In the genomic region with DNA sequence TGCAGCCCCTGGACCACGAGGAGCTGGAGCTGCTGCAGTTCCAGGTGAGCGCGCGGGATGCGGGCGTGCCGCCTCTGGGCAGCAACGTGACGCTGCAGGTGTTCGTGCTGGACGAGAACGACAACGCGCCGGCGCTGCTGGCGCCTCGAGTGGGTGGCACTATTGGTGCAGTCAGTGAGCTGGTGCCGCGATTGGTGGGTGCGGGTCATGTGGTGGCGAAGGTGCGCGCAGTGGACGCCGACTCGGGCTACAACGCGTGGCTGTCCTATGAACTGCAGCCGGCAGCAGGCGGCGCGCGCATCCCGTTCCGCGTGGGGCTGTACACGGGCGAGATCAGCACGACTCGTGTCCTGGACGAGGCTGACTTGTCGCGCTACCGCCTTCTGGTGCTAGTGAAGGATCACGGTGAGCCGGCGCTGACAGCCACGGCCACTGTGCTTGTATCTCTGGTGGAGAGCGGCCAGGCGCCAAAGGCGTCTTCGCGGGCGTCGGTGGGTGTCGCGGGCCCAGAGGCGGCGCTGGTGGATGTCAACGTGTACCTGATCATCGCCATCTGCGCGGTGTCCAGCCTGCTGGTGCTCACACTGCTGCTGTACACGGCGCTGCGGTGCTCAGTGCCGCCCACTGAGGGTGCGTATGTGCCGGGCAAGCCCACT, we compare ENCODE assay signal across 11 cellular contexts. TPM values are rescaled to one million over a fixed set of nuclear protein-coding genes. Genes with fewer than 3 reads are reported as not detected.
DNase-seq lines count a peak whose midpoint lies in the region; ATAC-seq and TF ChIP-seq lines count a peak whose summit lies in the region.
"Not testable (repeated sequence)": the region's sequence is repeated elsewhere in the genome, so short reads cannot be mapped to it uniquely, and the experiment has no call there.
"Had no signal": no experiment of that assay in that cellular context is flagged by ENCODE, and none has a peak within 500 bp of the region (broad histone marks: within the 10 kb centered on the region; RNA-seq: fewer than 3 reads in every experiment).

No MANE protein-coding gene starts in this region.

- H3K4me1 ChIP-seq in lower lobe of right lung; neuronal stem cell (ENCODE audit: control insufficient read depth in 2 of 2, insufficient read depth in 1 of 2, low read depth in 1 of 2, low read length in 2 of 2); subcutaneous abdominal adipose tissue (ENCODE audit: control insufficient read depth in 5 of 5, insufficient read depth in 5 of 5, low read length in 5 of 5): not testable (repeated sequence)

- WGBS in neuronal stem cell (ENCODE audit: extremely low coverage in 2 of 2, insufficient read length in 2 of 2, insufficient replicate concordance in 1 of 2), 2 donors: no CpG with 5 or more reads among the region's 70 CpGs

- H3K9me3 Mint-ChIP-seq in chondrocyte (ENCODE audit: low read depth): peaks cover 50% of the 10 kb centered on the region

- not testable (repeated sequence) for H3K79me1 ChIP-seq in neuronal stem cell (ENCODE audit: low read depth, low read length)

- not testable (repeated sequence) for H3K36me3 ChIP-seq in lower lobe of right lung; neuronal stem cell (replicated peaks in 1 of 2; ENCODE audit: control insufficient read depth in 2 of 2, insufficient read depth in 2 of 2, low read length in 2 of 2); subcutaneous abdominal adipose tissue (ENCODE audit: control insufficient read depth in 5 of 5, insufficient read depth in 5 of 5, low read length in 5 of 5)

- H3K9ac ChIP-seq in neuronal stem cell (ENCODE audit: low read depth, low read length, poor library complexity); subcutaneous abdominal adipose tissue (ENCODE audit: low read length in 5 of 5): not testable (repeated sequence)

- not testable (repeated sequence) for H3K27ac Mint-ChIP-seq in chondrocyte (ENCODE audit: unreplicated experiment)

- not testable (repeated sequence) for H2BK120ac ChIP-seq in neuronal stem cell (ENCODE audit: low read depth, low read length)

- DNase-seq in chondrocyte (ENCODE audit: low spot score): peak; percentile 92
- peak; percentile 38 for DNase-seq in lower lobe of right lung
- DNase-seq in neuronal stem cell (ENCODE audit: low spot score): not testable (repeated sequence)

- H3K27me3 ChIP-seq in lower lobe of right lung (ENCODE audit: low read depth) (peaks cover 17% of the 10 kb centered on the region), subcutaneous abdominal adipose tissue (ENCODE audit: control insufficient read depth in 5 of 5, insufficient read depth in 4 of 5, low read length in 5 of 5) (peaks cover 0 to 12% (median 0%) of the 10 kb centered on the region in 5 donors)
- H3K27me3 ChIP-seq in neuronal stem cell (ENCODE audit: control insufficient read depth in 3 of 3, insufficient read depth in 3 of 3, low read depth in 1 of 3, low read length in 3 of 3): not testable (repeated sequence)

- not testable (repeated sequence) for H2AFZ ChIP-seq in neuronal stem cell (ENCODE audit: low read length)

- peak overlapping the region; percentile 21 for H3K14ac ChIP-seq in neuronal stem cell (ENCODE audit: low read length)

- not testable (repeated sequence) for ATAC-seq in lower lobe of right lung

- not testable (repeated sequence) for H3K27ac ChIP-seq in lower lobe of right lung; neuronal stem cell (replicated peaks; ENCODE audit: low read length); subcutaneous abdominal adipose tissue (ENCODE audit: low read depth, low read length)

- H3K4ac ChIP-seq in neuronal stem cell (ENCODE audit: low read length): not testable (repeated sequence)

- not testable (repeated sequence) for TF ChIP-seq CTCF in chondrocyte (IDR thresholded peaks at IDR 0.05); lower lobe of right lung (IDR thresholded peaks at IDR 0.05)

- H3K36me3 Mint-ChIP-seq in chondrocyte (ENCODE audit: low read depth): not testable (repeated sequence)

- not testable (repeated sequence) for H2AK5ac ChIP-seq in neuronal stem cell (ENCODE audit: low read depth, low read length)

- not testable (repeated sequence) for H3K4me2 ChIP-seq in neuronal stem cell (ENCODE audit: insufficient read depth, low read length, poor library complexity, severe bottlenecking)

- H3K4me3 ChIP-seq in lower lobe of right lung: not testable (repeated sequence)
- H3K4me3 ChIP-seq in neuronal stem cell (ENCODE audit: low read length in 2 of 2): peak overlapping the region in 1 of 2 donors; percentile 61
- H3K4me3 ChIP-seq in subcutaneous abdominal adipose tissue (ENCODE audit: low read depth in 1 of 5, low read length in 5 of 5): peak overlapping the region in 3 of 5 donors; percentile 6 to 33 (median 22)

- peak overlapping the region; percentile 17 for H4K8ac ChIP-seq in neuronal stem cell (ENCODE audit: low read depth, low read length)

- H3K27me3 Mint-ChIP-seq in chondrocyte (ENCODE audit: low read depth): not testable (repeated sequence)

- not testable (repeated sequence) for H3K4me3 Mint-ChIP-seq in chondrocyte (ENCODE audit: unreplicated experiment)

- intact Hi-C loops in lower lobe of right lung (cut with DNase I): not testable (repeated sequence)

- not testable (repeated sequence) for H2BK12ac ChIP-seq in neuronal stem cell (ENCODE audit: low read length)

- H3K9me3 ChIP-seq in lower lobe of right lung: peaks cover 45% of the 10 kb centered on the region
- H3K9me3 ChIP-seq in neuronal stem cell (replicated peaks in 1 of 2; ENCODE audit: control insufficient read depth in 2 of 2, insufficient read depth in 1 of 2, low read depth in 1 of 2, low read length in 2 of 2): peaks cover 22 to 34% of the 10 kb centered on the region in 2 donors
- H3K9me3 ChIP-seq in subcutaneous abdominal adipose tissue (ENCODE audit: control insufficient read depth in 5 of 5, low read length in 5 of 5): peaks cover 10 to 63% (median 50%) of the 10 kb centered on the region in 5 donors

- H3K18ac ChIP-seq in neuronal stem cell (ENCODE audit: low read length): not testable (repeated sequence)

- H4K91ac ChIP-seq in neuronal stem cell (ENCODE audit: low read depth, low read length, poor library complexity): not testable (repeated sequence)

- H2BK15ac ChIP-seq in neuronal stem cell (ENCODE audit: low read length): not testable (repeated sequence)

- peak overlapping the region; percentile 73 for H3K23ac ChIP-seq in neuronal stem cell (ENCODE audit: low read depth, low read length, poor library complexity)

- not testable (repeated sequence) for H3K4me1 Mint-ChIP-seq in chondrocyte (ENCODE audit: low read depth)

- not testable (repeated sequence) for H2BK5ac ChIP-seq in neuronal stem cell (ENCODE audit: low read length)

RNA-seq across cellular contexts. Expression of a gene that starts 2.0 kb away (rescaled TPM):
- total RNA-seq in chondrocyte (not detected in 3 replicates), lower lobe of right lung (not detected)
- polyA plus RNA-seq in neuronal stem cell (2013, experiment 1 of 2): 1.0 TPM
- polyA plus RNA-seq in neuronal stem cell (2013, experiment 2 of 2): 1.0 TPM
- total RNA-seq: CD4-positive, alpha-beta memory T cell; CD4-positive, CD25-positive, alpha-beta regulatory T cell; CD8-positive, alpha-beta memory T cell; GM12878 had no signal
- polyA plus RNA-seq: CD14-positive monocyte; CD4-positive, alpha-beta memory T cell; CD4-positive, CD25-positive, alpha-beta regulatory T cell; CD8-positive, alpha-beta memory T cell had no signal

RNA-seq across cellular contexts. Expression of a gene that starts 6.7 kb away (rescaled TPM):
- total RNA-seq in chondrocyte (0.75 to 1.2 TPM (median 0.77 TPM) in 3 replicates), lower lobe of right lung (not detected)
- 0.92 TPM for polyA plus RNA-seq in neuronal stem cell (2013, experiment 1 of 2)
- polyA plus RNA-seq in neuronal stem cell (2013, experiment 2 of 2): 0.97 TPM
- total RNA-seq: CD4-positive, alpha-beta memory T cell; CD4-positive, CD25-positive, alpha-beta regulatory T cell; CD8-positive, alpha-beta memory T cell; G401 had no signal
- polyA plus RNA-seq: CD14-positive monocyte; CD4-positive, alpha-beta memory T cell; CD4-positive, CD25-positive, alpha-beta regulatory T cell; CD8-positive, alpha-beta memory T cell had no signal

RNA-seq across cellular contexts. Expression of a gene that starts 12.9 kb away (rescaled TPM):
- total RNA-seq in chondrocyte (0.19 to 0.28 TPM (median 0.20 TPM) in 3 replicates), lower lobe of right lung (0.77 TPM)
- polyA plus RNA-seq in neuronal stem cell (2013, experiment 1 of 2): 0.64 TPM
- 0.84 TPM for polyA plus RNA-seq in neuronal stem cell (2013, experiment 2 of 2)
- total RNA-seq: CD4-positive, alpha-beta memory T cell; CD4-positive, CD25-positive, alpha-beta regulatory T cell; CD8-positive, alpha-beta memory T cell; G401; GM12878 had no signal
- polyA plus RNA-seq: CD14-positive monocyte; CD4-positive, alpha-beta memory T cell; CD4-positive, CD25-positive, alpha-beta regulatory T cell; CD8-positive, alpha-beta memory T cell had no signal

RNA-seq across cellular contexts. Expression of a gene that starts 18.9 kb away (rescaled TPM):
- total RNA-seq in chondrocyte (7.1 to 11.1 TPM (median 8.3 TPM) in 3 replicates), lower lobe of right lung (0.59 TPM)
- 2.9 TPM for polyA plus RNA-seq in neuronal stem cell (2013, experiment 1 of 2)
- polyA plus RNA-seq in neuronal stem cell (2013, experiment 2 of 2): 2.7 TPM
- total RNA-seq: CD4-positive, alpha-beta memory T cell; CD4-positive, CD25-positive, alpha-beta regulatory T cell; CD8-positive, alpha-beta memory T cell; GM12878 had no signal
- polyA plus RNA-seq: AG04450; CD14-positive monocyte; CD4-positive, alpha-beta memory T cell; CD4-positive, CD25-positive, alpha-beta regulatory T cell; CD8-positive, alpha-beta memory T cell; GM12878 had no signal

RNA-seq across cellular contexts. Expression of a gene that starts 33.4 kb away (rescaled TPM):
- total RNA-seq in chondrocyte: 0.32 to 0.99 TPM (median 0.62 TPM) in 3 replicates
- 0.18 TPM for total RNA-seq in lower lobe of right lung
- polyA plus RNA-seq in neuronal stem cell (2013, experiment 1 of 2): 0.32 TPM
- 0.25 TPM for polyA plus RNA-seq in neuronal stem cell (2013, experiment 2 of 2)
- total RNA-seq: CD4-positive, alpha-beta memory T cell; CD4-positive, CD25-positive, alpha-beta regulatory T cell; CD8-positive, alpha-beta memory T cell had no signal
- polyA plus RNA-seq: CD14-positive monocyte; CD4-positive, alpha-beta memory T cell; CD4-positive, CD25-positive, alpha-beta regulatory T cell; CD8-positive, alpha-beta memory T cell; GM12878 had no signal
